ENCODE assay signal across 14 cellular contexts in genomic region chr6:135043854-135044253, GRCh38.
"Had no signal": no experiment of that assay in that cellular context is flagged by ENCODE, and none has a peak within 500 bp of the region (broad histone marks: within the 10 kb centered on the region; RNA-seq: fewer than 3 reads in every experiment).

No MANE protein-coding gene starts in this region.

- H3K27ac Mint-ChIP-seq: activated CD4-positive, alpha-beta T cell treated with anti-CD3 and anti-CD28 coated beads, Interleukin-2, amount 10 ng/mL, durations not matched to agents 7 days and 5 days; endodermal cell; immature natural killer cell had no signal

- H3K4me3 ChIP-seq: gastrocnemius medialis, heart left ventricle, lower lobe of right lung, sigmoid colon, spleen had no signal

- H3K79me2 ChIP-seq: parathyroid adenoma had no signal

- H3K4me1 Mint-ChIP-seq: endodermal cell had no signal

- H3K27ac ChIP-seq: gastrocnemius medialis, heart left ventricle, lower lobe of right lung, parathyroid adenoma, sigmoid colon had no signal

- H3K4me3 Mint-ChIP-seq: activated CD4-positive, alpha-beta T cell treated with anti-CD3 and anti-CD28 coated beads, Interleukin-2, amount 10 ng/mL, durations not matched to agents 7 days and 5 days; activated T-helper 1 cell treated with anti-CD3 and anti-CD28 coated beads, Interleukin-12 subunit alpha, Interleukin-12 subunit beta, Interleukin-2, Interleukin-4 antibody, amounts not matched to agents 30 ng/mL and 10 ng/mL and 1 ng/mL, durations not matched to agents 14 hours and 24 hours and 36 hours; endodermal cell; immature natural killer cell had no signal

- H3K27me3 ChIP-seq: gastrocnemius medialis, heart left ventricle, sigmoid colon, spleen had no signal

- H3K9ac ChIP-seq: parathyroid adenoma had no signal

- H2AFZ ChIP-seq: parathyroid adenoma had no signal

- ATAC-seq: gastrocnemius medialis had no signal

- H3K9me3 Mint-ChIP-seq: activated CD4-positive, alpha-beta T cell treated with anti-CD3 and anti-CD28 coated beads, Interleukin-2, amount 10 ng/mL, durations not matched to agents 7 days and 5 days; activated T-helper 1 cell treated with anti-CD3 and anti-CD28 coated beads, Interleukin-12 subunit alpha, Interleukin-12 subunit beta, Interleukin-2, Interleukin-4 antibody, amounts not matched to agents 30 ng/mL and 10 ng/mL and 1 ng/mL, durations not matched to agents 14 hours and 24 hours and 36 hours; endodermal cell; immature natural killer cell had no signal

- DNase-seq: activated CD4-positive, alpha-beta T cell treated with anti-CD3 and anti-CD28 coated beads, Interleukin-2, amount 10 ng/mL, durations not matched to agents 7 days and 5 days; activated CD4-positive, CD25-positive, alpha-beta regulatory T cell; activated naive CD4-positive, alpha-beta T cell; aorta; endodermal cell; gastrocnemius medialis; heart left ventricle; immature natural killer cell; lower lobe of right lung; midbrain; sigmoid colon; spleen had no signal

- H3K9me3 ChIP-seq: gastrocnemius medialis, heart left ventricle, lower lobe of right lung, sigmoid colon, spleen had no signal

- H3K27me3 Mint-ChIP-seq: activated CD4-positive, alpha-beta T cell treated with anti-CD3 and anti-CD28 coated beads, Interleukin-2, amount 10 ng/mL, durations not matched to agents 7 days and 5 days had no signal
